Comparison of ENCODE assay signal across 26 cellular contexts in genomic region chr3:81735334-81735733, GRCh38.
"Had no signal": no experiment of that assay in that cellular context is flagged by ENCODE, and none has a peak within 500 bp of the region (broad histone marks: within the 10 kb centered on the region; RNA-seq: fewer than 3 reads in every experiment).

No MANE protein-coding gene starts in this region.

- H3K9me3 Mint-ChIP-seq: activated T-helper 1 cell treated with anti-CD3 and anti-CD28 coated beads, Interleukin-12 subunit alpha, Interleukin-12 subunit beta, Interleukin-2, Interleukin-4 antibody, amounts not matched to agents 30 ng/mL and 10 ng/mL and 1 ng/mL, durations not matched to agents 14 hours and 24 hours and 36 hours; effector memory CD8-positive, alpha-beta T cell; natural killer cell; T-helper 1 cell treated with Interleukin-12 subunit alpha and Interleukin-12 subunit beta and Interleukin-4 antibody, amounts not matched to agents 30 μg/mL and 1 μg/mL, for 36 hours had no signal

- H3K4me1 ChIP-seq: esophagus muscularis mucosa, suprapubic skin had no signal

- H3K9me3 ChIP-seq: esophagus muscularis mucosa, gastroesophageal sphincter, suprapubic skin, tibial artery had no signal

- H3K4me3 ChIP-seq: esophagus muscularis mucosa, gastroesophageal sphincter, hepatocyte, suprapubic skin, tibial artery had no signal

- H3K36me3 ChIP-seq: gastroesophageal sphincter, suprapubic skin, tibial artery had no signal

- H3K27me3 ChIP-seq: esophagus muscularis mucosa, gastroesophageal sphincter, hepatocyte, suprapubic skin, tibial artery had no signal

- H3K36me3 Mint-ChIP-seq: natural killer cell had no signal

- H3K27me3 Mint-ChIP-seq: effector memory CD8-positive, alpha-beta T cell had no signal

- H3K27ac ChIP-seq: esophagus muscularis mucosa, gastroesophageal sphincter, hepatocyte, suprapubic skin, tibial artery, VCaP had no signal

- H3K4me3 Mint-ChIP-seq: activated T-helper 1 cell treated with anti-CD3 and anti-CD28 coated beads, Interleukin-12 subunit alpha, Interleukin-12 subunit beta, Interleukin-2, Interleukin-4 antibody, amounts not matched to agents 30 ng/mL and 10 ng/mL and 1 ng/mL, durations not matched to agents 14 hours and 24 hours and 36 hours; effector memory CD8-positive, alpha-beta T cell; natural killer cell; T-helper 1 cell treated with Interleukin-12 subunit alpha and Interleukin-12 subunit beta and Interleukin-4 antibody, amounts not matched to agents 30 μg/mL and 1 μg/mL, for 36 hours had no signal

- H2AFZ ChIP-seq: hepatocyte had no signal

- H3K4me2 ChIP-seq: hepatocyte had no signal

- H3K27ac Mint-ChIP-seq: activated T-helper 1 cell treated with anti-CD3 and anti-CD28 coated beads, Interleukin-12 subunit alpha, Interleukin-12 subunit beta, Interleukin-2, Interleukin-4 antibody, amounts not matched to agents 30 ng/mL and 10 ng/mL and 1 ng/mL, durations not matched to agents 14 hours and 24 hours and 36 hours; effector memory CD8-positive, alpha-beta T cell; T-helper 1 cell treated with Interleukin-12 subunit alpha and Interleukin-12 subunit beta and Interleukin-4 antibody, amounts not matched to agents 30 μg/mL and 1 μg/mL, for 36 hours had no signal

- DNase-seq: activated CD4-positive, alpha-beta T cell treated with anti-CD3 and anti-CD28 coated beads for 4 hours; activated CD4-positive, alpha-beta T cell treated with anti-CD3 and anti-CD28 coated beads, Interleukin-2, amount 50 U/mL, for 4 hours; activated effector memory CD4-positive, alpha-beta T cell treated with anti-CD3 and anti-CD28 coated beads, Interleukin-2, amount 50 U/mL, for 16 hours; activated naive CD4-positive, alpha-beta T cell treated with anti-CD3 and anti-CD28 coated beads, Interleukin-2, amount 50 U/mL, for 16 hours; amniotic stem cell; effector memory CD8-positive, alpha-beta T cell; islet precursor cell; left colon; mesendoderm; natural killer cell; right cardiac atrium; stimulated activated naive CD4-positive, alpha-beta T cell; SW 1271; T-helper 9 cell; tibial artery had no signal

- FAIRE-seq: bronchial epithelial cell, colon, endothelial cell of umbilical vein, TTC549 had no signal
